ENCODE assay signal across 1 cellular context in the genomic region with DNA sequence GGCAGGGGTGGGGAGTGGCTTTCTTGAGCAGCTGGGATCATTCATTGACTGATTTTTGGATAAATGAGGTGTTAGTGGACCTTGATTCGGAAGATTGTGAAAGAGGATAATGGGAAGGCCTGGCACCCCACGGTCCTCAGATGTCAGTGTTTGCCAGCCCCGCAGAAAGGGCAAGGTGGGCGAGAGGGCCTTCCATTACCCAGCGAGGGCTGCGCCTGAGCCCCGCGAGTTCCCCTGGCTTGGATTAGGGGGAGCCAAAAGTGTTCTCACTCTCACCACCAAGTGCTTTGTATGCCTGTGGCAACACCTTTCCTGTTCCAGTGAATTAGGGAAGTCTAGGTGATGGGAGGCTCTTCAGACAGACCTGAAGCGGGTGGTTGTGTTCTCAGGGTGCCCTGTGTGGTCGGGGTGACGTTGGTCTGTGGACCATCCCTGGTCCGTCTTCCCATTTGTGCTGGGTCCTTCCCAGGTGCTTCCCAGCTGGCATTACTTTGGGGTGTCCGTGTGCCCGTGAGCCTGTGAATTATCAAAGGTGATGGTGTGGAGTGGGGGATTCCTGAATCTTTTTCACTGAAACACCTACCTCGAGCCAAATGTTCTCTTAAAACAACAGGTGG.
TF ChIP-seq lines count a peak whose summit lies in the region.

No MANE protein-coding gene starts in this region.

TF ChIP-seq in IMR-90, 13 proteins besides CTCF, POLR2A, EP300 and RAD21:
- TF ChIP-seq MXI1 (IDR thresholded peaks at IDR 0.05; ENCODE audit: borderline replicate concordance, low read depth, low read length) (no peak), MAZ (IDR thresholded peaks at IDR 0.05; ENCODE audit: borderline replicate concordance, low read depth, low read length) (no peak), CHD1 (IDR thresholded peaks at IDR 0.05; ENCODE audit: low read depth, low read length) (no peak), RFX5 (IDR thresholded peaks at IDR 0.05; ENCODE audit: low read depth, low read length) (no peak), SMC3 (IDR thresholded peaks at IDR 0.05; ENCODE audit: low read depth, low read length) (no peak), FOS (IDR thresholded peaks at IDR 0.05; ENCODE audit: low read depth, low read length) (no peak), NFE2L2 (IDR thresholded peaks at IDR 0.05; ENCODE audit: low read depth, low read length) (no peak), RCOR1 (IDR thresholded peaks at IDR 0.05; ENCODE audit: insufficient replicate concordance, low read length) (no peak), MAFK (IDR thresholded peaks at IDR 0.05; ENCODE audit: low read depth, low read length) (no peak), CEBPB (IDR thresholded peaks at IDR 0.05; ENCODE audit: low read depth, low read length) (no peak), BHLHE40 (IDR thresholded peaks at IDR 0.05; ENCODE audit: low read depth, low read length) (no peak)
- TF ChIP-seq, protein P1, sequence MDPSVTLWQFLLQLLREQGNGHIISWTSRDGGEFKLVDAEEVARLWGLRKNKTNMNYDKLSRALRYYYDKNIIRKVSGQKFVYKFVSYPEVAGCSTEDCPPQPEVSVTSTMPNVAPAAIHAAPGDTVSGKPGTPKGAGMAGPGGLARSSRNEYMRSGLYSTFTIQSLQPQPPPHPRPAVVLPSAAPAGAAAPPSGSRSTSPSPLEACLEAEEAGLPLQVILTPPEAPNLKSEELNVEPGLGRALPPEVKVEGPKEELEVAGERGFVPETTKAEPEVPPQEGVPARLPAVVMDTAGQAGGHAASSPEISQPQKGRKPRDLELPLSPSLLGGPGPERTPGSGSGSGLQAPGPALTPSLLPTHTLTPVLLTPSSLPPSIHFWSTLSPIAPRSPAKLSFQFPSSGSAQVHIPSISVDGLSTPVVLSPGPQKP (IDR thresholded peaks at IDR 0.05; ENCODE audit: borderline replicate concordance, low read depth, low read length) = no peak
- TF ChIP-seq, protein P2, sequence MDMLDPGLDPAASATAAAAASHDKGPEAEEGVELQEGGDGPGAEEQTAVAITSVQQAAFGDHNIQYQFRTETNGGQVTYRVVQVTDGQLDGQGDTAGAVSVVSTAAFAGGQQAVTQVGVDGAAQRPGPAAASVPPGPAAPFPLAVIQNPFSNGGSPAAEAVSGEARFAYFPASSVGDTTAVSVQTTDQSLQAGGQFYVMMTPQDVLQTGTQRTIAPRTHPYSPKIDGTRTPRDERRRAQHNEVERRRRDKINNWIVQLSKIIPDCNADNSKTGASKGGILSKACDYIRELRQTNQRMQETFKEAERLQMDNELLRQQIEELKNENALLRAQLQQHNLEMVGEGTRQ (IDR thresholded peaks at IDR 0.05; ENCODE audit: low read depth, low read length) = no peak
